In genomic region chr10:7484456-7485266, GRCh38 we compare ENCODE assay signal across 8 cellular contexts.
A peak's percentile ranks its signal among the peaks of the same experiment; 100 is the strongest.
DNase-seq lines count a peak whose midpoint lies in the region; ATAC-seq and TF ChIP-seq lines count a peak whose summit lies in the region.

No MANE protein-coding gene starts in this region.

- peak overlapping the region; percentile 95 for H3K27ac Mint-ChIP-seq in activated naive CD4-positive, alpha-beta T cell treated with anti-CD3 and anti-CD28 coated beads, Interleukin-2, amount 10 ng/mL, durations not matched to agents 7 days and 5 days

- ATAC-seq in GM21786 (IDR thresholded peaks at IDR 0.05; ENCODE audit: unreplicated experiment): peak; percentile 79

- in situ Hi-C loops in GM13977 (cut with MboI; ENCODE audit: low pct_unique_long_range_greater_than_20kb, low sequenced_read_pairs, unreplicated experiment): no loop called here

- DNase-seq in GM13977 (ENCODE audit: low spot score): peak; percentile 26
- peak; percentile 80 for DNase-seq in MV-4-11 (lab: John Stamatoyannopoulos, UW)
- peak; percentile 81 for DNase-seq in activated naive CD4-positive, alpha-beta T cell treated with anti-CD3 and anti-CD28 coated beads, Interleukin-2, amount 10 ng/mL, durations not matched to agents 7 days and 5 days
- DNase-seq in stimulated activated CD4-positive, alpha-beta T cell treated with anti-CD3 and anti-CD28 coated beads, Interleukin-1b, Interleukin-23, amount 100 ng/mL, for 48 hours: peak; percentile 35
- DNase-seq in NCI-H146 treated with DMSO at 0.1 percent for 48 hours (lab: John Stamatoyannopoulos, UW; ENCODE audit: unreplicated experiment): no peak
- no peak for DNase-seq in NCI-H2107 (lab: John Stamatoyannopoulos, UW)
- DNase-seq in hippocampal formation (lab: John Stamatoyannopoulos, UW): no peak

- no peak for TF ChIP-seq CTCF in GM13977 (IDR thresholded peaks at IDR 0.05; ENCODE audit: extremely low read depth, insufficient read depth, missing control alignments)

- H3K4me1 Mint-ChIP-seq in activated naive CD4-positive, alpha-beta T cell treated with anti-CD3 and anti-CD28 coated beads, Interleukin-2, amount 10 ng/mL, durations not matched to agents 7 days and 5 days: peaks cover 86% of the 10 kb centered on the region

- peaks cover 11% of the 10 kb centered on the region for H3K9me3 Mint-ChIP-seq in activated naive CD4-positive, alpha-beta T cell treated with anti-CD3 and anti-CD28 coated beads, Interleukin-2, amount 10 ng/mL, durations not matched to agents 7 days and 5 days

- H3K4me3 Mint-ChIP-seq in activated naive CD4-positive, alpha-beta T cell treated with anti-CD3 and anti-CD28 coated beads, Interleukin-2, amount 10 ng/mL, durations not matched to agents 7 days and 5 days: peak overlapping the region; percentile 49

- peaks cover 21% of the 10 kb centered on the region for H3K36me3 Mint-ChIP-seq in activated naive CD4-positive, alpha-beta T cell treated with anti-CD3 and anti-CD28 coated beads, Interleukin-2, amount 10 ng/mL, durations not matched to agents 7 days and 5 days

- H3K27me3 Mint-ChIP-seq in activated naive CD4-positive, alpha-beta T cell treated with anti-CD3 and anti-CD28 coated beads, Interleukin-2, amount 10 ng/mL, durations not matched to agents 7 days and 5 days: no peaks in the 10 kb centered on the region

- CTCF ChIA-PET in activated naive CD4-positive, alpha-beta T cell treated with anti-CD3 and anti-CD28 coated beads, Interleukin-2, amount 10 ng/mL, durations not matched to agents 7 days and 5 days (lab: Charles Lee): interaction anchor here (0.8 to 1.6 kb wide), 2 partner anchors 12 to 203 kb away, joined by 3 read pairs; no protein-coding TSS in a partner anchor

Comparison
In these comparisons a context has a peak if more than half of its experiments do, and no peak if none do; other contexts are left out.
1. DNase-seq: peak in GM13977 (single experiment), MV-4-11 (single experiment), activated naive CD4-positive, alpha-beta T cell treated with anti-CD3 and anti-CD28 coated beads, Interleukin-2, amount 10 ng/mL, durations not matched to agents 7 days and 5 days (single experiment) and stimulated activated CD4-positive, alpha-beta T cell treated with anti-CD3 and anti-CD28 coated beads, Interleukin-1b, Interleukin-23, amount 100 ng/mL, for 48 hours (single experiment); none in NCI-H146 treated with DMSO at 0.1 percent for 48 hours (single experiment), NCI-H2107 (single experiment) and hippocampal formation (0 of 2).